In genomic region chr10:73899401-73899780, GRCh38 we compare ENCODE assay signal across 11 cellular contexts. TPM values are rescaled to one million over a fixed set of nuclear protein-coding genes. Genes with fewer than 3 reads are reported as not detected.
DNase-seq lines count a peak whose midpoint lies in the region; ATAC-seq, FAIRE-seq and TF ChIP-seq lines count a peak whose summit lies in the region.
"Had no signal": no experiment of that assay in that cellular context is flagged by ENCODE, and none has a peak within 500 bp of the region (broad histone marks: within the 10 kb centered on the region; RNA-seq: fewer than 3 reads in every experiment).

No MANE protein-coding gene starts in this region.

- POLR2A ChIA-PET in AG04450 (lab: Yijun Ruan, JAX), result interaction anchor here (1.5 to 2.9 kb wide), 3 partner anchors 10 to 25 kb away, joined by 5 to 16 read pairs (median 6); partner anchors contain the start of gene CAMK2G

- H3K4me1 Mint-ChIP-seq in astrocyte (ENCODE audit: low read depth, unreplicated experiment), result peaks cover 23% of the 10 kb centered on the region
- H3K4me1 Mint-ChIP-seq in effector memory CD8-positive, alpha-beta T cell (ENCODE audit: low read depth in 2 of 2), result no peaks in the 10 kb centered on the region
- H3K4me1 Mint-ChIP-seq in neural progenitor cell, result no peaks in the 10 kb centered on the region

- TF ChIP-seq CTCF in AG04450 (IDR thresholded peaks at IDR 0.05; ENCODE audit: low read depth, low read length) (no peak), astrocyte (IDR thresholded peaks at IDR 0.05; ENCODE audit: insufficient read depth, low read depth, low read length) (no peak), left lung (IDR thresholded peaks at IDR 0.05) (no peak), neural progenitor cell (IDR thresholded peaks at IDR 0.05) (no peak)

- no peaks in the 10 kb centered on the region for H3K27me3 ChIP-seq in AG04450 (ENCODE audit: control insufficient read depth, insufficient read depth, low read length)
- no peaks in the 10 kb centered on the region for H3K27me3 ChIP-seq in astrocyte (ENCODE audit: insufficient read depth, low read length)
- H3K27me3 ChIP-seq in left lung, result no peaks in the 10 kb centered on the region
- no peaks in the 10 kb centered on the region for H3K27me3 ChIP-seq in neural progenitor cell
- H3K27me3 ChIP-seq: esophagus muscularis mucosa had no signal

- H3K27ac ChIP-seq in AG04450 (ENCODE audit: low read depth, low read length) (peak overlapping the region; percentile 80), astrocyte (ENCODE audit: low read depth, low read length) (peak overlapping the region; percentile 75), left lung (peak overlapping the region; percentile 10 to 11), neural progenitor cell (no peak overlapping the region)
- H3K27ac ChIP-seq: esophagus muscularis mucosa had no signal

- H3K4me2 ChIP-seq in astrocyte (ENCODE audit: low read length) (peak overlapping the region; percentile 66), neural progenitor cell (no peak overlapping the region)

- H3K4me1 ChIP-seq in astrocyte (ENCODE audit: insufficient read depth, low read length) (peaks cover 25% of the 10 kb centered on the region), left lung (peaks cover 0 to 27% of the 10 kb centered on the region in 2 donors), neural progenitor cell (no peaks in the 10 kb centered on the region)
- H3K4me1 ChIP-seq: esophagus muscularis mucosa had no signal

- H3K36me3 Mint-ChIP-seq in astrocyte (ENCODE audit: low read depth, unreplicated experiment) (no peaks in the 10 kb centered on the region), neural progenitor cell (no peaks in the 10 kb centered on the region)
- H3K36me3 Mint-ChIP-seq in effector memory CD8-positive, alpha-beta T cell (ENCODE audit: insufficient read depth), result no peaks in the 10 kb centered on the region

- H3K27ac Mint-ChIP-seq in astrocyte (ENCODE audit: unreplicated experiment) (peak overlapping the region; percentile 86), neural progenitor cell (no peak overlapping the region)
- H3K27ac Mint-ChIP-seq in effector memory CD8-positive, alpha-beta T cell, result no peak overlapping the region

- H3K4me3 Mint-ChIP-seq in astrocyte (ENCODE audit: unreplicated experiment), result peak overlapping the region; percentile 40
- H3K4me3 Mint-ChIP-seq in effector memory CD8-positive, alpha-beta T cell, result no peak overlapping the region
- no peak overlapping the region for H3K4me3 Mint-ChIP-seq in neural progenitor cell

- H4K20me1 ChIP-seq in astrocyte (ENCODE audit: insufficient read depth, low read length), result no peaks in the 10 kb centered on the region
- H4K20me1 ChIP-seq in neural progenitor cell (ENCODE audit: low read depth), result no peaks in the 10 kb centered on the region

- intact Hi-C loops in left lung (cut with DNase I), result no loop called here

- CTCF ChIA-PET in AG04450 (lab: Charles Lee), result interaction anchor here (0.7 to 1.7 kb wide), 6 partner anchors 13 to 182 kb away, joined by 3 to 8 read pairs (median 4); no protein-coding TSS in a partner anchor

- H3K79me2 ChIP-seq in astrocyte (ENCODE audit: insufficient read depth, low read length), result no peaks in the 10 kb centered on the region
- H3K79me2 ChIP-seq in neural progenitor cell (ENCODE audit: low read depth), result no peaks in the 10 kb centered on the region

- FAIRE-seq in astrocyte (lab: Jason Lieb, UNC), result peak; percentile 88

- H3K9me3 Mint-ChIP-seq in astrocyte (ENCODE audit: unreplicated experiment) (peaks cover 1% of the 10 kb centered on the region), neural progenitor cell (no peaks in the 10 kb centered on the region)
- no peaks in the 10 kb centered on the region for H3K9me3 Mint-ChIP-seq in effector memory CD8-positive, alpha-beta T cell

- peak; percentile 81 for DNase-seq in AG04450 (ENCODE audit: low read depth, low spot score)
- peak; percentile 77 for DNase-seq in HT-29 (ENCODE audit: low spot score)
- DNase-seq in astrocyte (ENCODE audit: low read depth), result peak; percentile 98
- no peak for DNase-seq in left lung
- no peak for DNase-seq in effector memory CD8-positive, alpha-beta T cell
- DNase-seq in neural progenitor cell (ENCODE audit: low spot score), result no peak
- DNase-seq in NCI-H187 (lab: John Stamatoyannopoulos, UW), result no peak
- no peak for DNase-seq in cerebellar nuclear complex (lab: John Stamatoyannopoulos, UW)
- DNase-seq: C1 segment of cervical spinal cord, T-helper 1 cell had no signal

- H3K27me3 Mint-ChIP-seq in astrocyte (ENCODE audit: low read depth, unreplicated experiment) (no peaks in the 10 kb centered on the region), neural progenitor cell (ENCODE audit: insufficient read depth, low read depth) (peaks cover 5% of the 10 kb centered on the region)
- H3K27me3 Mint-ChIP-seq in effector memory CD8-positive, alpha-beta T cell, result peaks cover 8 to 17% of the 10 kb centered on the region in 2 donors

- H3K9me3 ChIP-seq in AG04450 (ENCODE audit: control insufficient read depth, insufficient read depth, low read length) (no peaks in the 10 kb centered on the region), astrocyte (ENCODE audit: insufficient read depth, low read depth, low read length) (no peaks in the 10 kb centered on the region), left lung (no peaks in the 10 kb centered on the region), neural progenitor cell (ENCODE audit: low read depth) (no peaks in the 10 kb centered on the region)
- H3K9me3 ChIP-seq: esophagus muscularis mucosa had no signal

- peak; percentile 51 for ATAC-seq in left lung
- ATAC-seq in effector memory CD8-positive, alpha-beta T cell (replicated peaks), result no peak

- H2AFZ ChIP-seq in astrocyte (ENCODE audit: low read depth, low read length) (no peak overlapping the region), neural progenitor cell (replicated peaks) (no peak overlapping the region)

- H3K4me3 ChIP-seq in AG04450 (ENCODE audit: low read depth, low read length) (no peak overlapping the region), astrocyte (ENCODE audit: insufficient read depth, low read depth, low read length) (no peak overlapping the region), left lung (no peak overlapping the region), neural progenitor cell (no peak overlapping the region)
- H3K4me3 ChIP-seq: esophagus muscularis mucosa had no signal

- H3K36me3 ChIP-seq in astrocyte (ENCODE audit: insufficient read depth, low read length) (no peaks in the 10 kb centered on the region), left lung (no peaks in the 10 kb centered on the region), neural progenitor cell (no peaks in the 10 kb centered on the region)
- H3K36me3 ChIP-seq: esophagus muscularis mucosa had no signal

- no peaks in the 10 kb centered on the region for H3F3A ChIP-seq in neural progenitor cell (ENCODE audit: low read depth)

- peak overlapping the region; percentile 22 for H3K9ac ChIP-seq in astrocyte (ENCODE audit: low read length)
- no peak overlapping the region for H3K9ac ChIP-seq in neural progenitor cell

RNA-seq across cellular contexts. Expression of gene PLAU, which starts 11.5 kb away (rescaled TPM):
- 241 and 329 TPM in 2 replicates for polyA plus RNA-seq in AG04450 (2011; rRNA removed)
- polyA minus RNA-seq in AG04450 (2011; rRNA and poly(A)+ RNA removed), result 140 and 188 TPM in 2 replicates
- total RNA-seq in HT-29 (2014; rRNA removed; shearing (Covaris generic)), result 0.15 and 0.21 TPM in 2 replicates
- total RNA-seq in astrocyte (81.2 and 90.2 TPM in 2 replicates), left lung (10 to 100 TPM; 26.6 to 29.0 TPM), neural progenitor cell (ENCODE audit: low replicate concordance) (7.6 and 10.7 TPM in 2 replicates)

RNA-seq across cellular contexts. Expression of gene CAMK2G, which starts 25.0 kb away (rescaled TPM):
- 22.3 and 23.7 TPM in 2 replicates for polyA plus RNA-seq in AG04450 (2011; rRNA removed)
- polyA minus RNA-seq in AG04450 (2011; rRNA and poly(A)+ RNA removed), result 28.5 and 28.7 TPM in 2 replicates
- total RNA-seq in HT-29 (2014; rRNA removed; shearing (Covaris generic)), result 44.2 and 48.3 TPM in 2 replicates
- total RNA-seq in astrocyte (16.6 and 19.8 TPM in 2 replicates), left lung (10 to 100 TPM; 28.9 to 36.6 TPM), neural progenitor cell (ENCODE audit: low replicate concordance) (35.0 and 36.6 TPM in 2 replicates)

Comparison
In these comparisons a context has a peak if more than half of its experiments do, and no peak if none do; other contexts are left out.
1. DNase-seq: peak in AG04450 (single experiment), HT-29 (single experiment) and astrocyte (single experiment); none in left lung (0 of 2), effector memory CD8-positive, alpha-beta T cell (0 of 3), neural progenitor cell (single experiment), NCI-H187 (0 of 2) and cerebellar nuclear complex (0 of 2).